In the genomic region with DNA sequence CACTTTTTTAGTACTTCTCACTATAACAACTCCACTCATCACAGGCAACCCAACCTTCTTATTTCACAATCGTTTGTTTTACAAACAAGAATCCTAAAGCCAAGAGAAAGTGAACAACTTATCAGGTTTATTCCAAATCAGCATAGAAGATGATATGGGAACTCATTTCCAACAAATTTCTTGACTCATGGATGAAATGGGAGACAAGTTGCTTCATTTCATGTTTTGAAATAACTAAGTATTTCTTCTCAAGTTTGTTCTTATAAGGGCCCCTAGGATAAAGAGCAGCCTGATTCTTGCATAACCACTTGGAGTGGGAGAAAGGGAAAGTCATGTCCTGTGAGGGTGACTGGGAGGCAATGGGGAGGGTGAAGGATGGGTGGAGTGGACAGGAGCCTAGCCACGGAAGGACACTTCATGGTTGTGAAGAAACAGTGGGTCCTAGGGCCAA, we compare ENCODE assay signal across 15 cellular contexts.
DNase-seq lines count a peak whose midpoint lies in the region; ATAC-seq and TF ChIP-seq lines count a peak whose summit lies in the region.
"Had no signal": no experiment of that assay in that cellular context is flagged by ENCODE, and none has a peak within 500 bp of the region (broad histone marks: within the 10 kb centered on the region; RNA-seq: fewer than 3 reads in every experiment).

No MANE protein-coding gene starts in this region.

- no peak overlapping the region for H3K4me2 ChIP-seq in hepatocyte

- TF ChIP-seq CTCF in brain microvascular endothelial cell (IDR thresholded peaks at IDR 0.05; ENCODE audit: low read depth, low read length, missing control alignments) (no peak), hepatocyte (IDR thresholded peaks at IDR 0.05; ENCODE audit: poor library complexity) (no peak), thyroid gland (IDR thresholded peaks at IDR 0.05) (no peak)

- no peak overlapping the region for H2AFZ ChIP-seq in hepatocyte

- H3K36me3 ChIP-seq in brain microvascular endothelial cell (replicated peaks) (no peaks in the 10 kb centered on the region), hepatocyte (replicated peaks; ENCODE audit: insufficient read depth, low read depth) (no peaks in the 10 kb centered on the region), thyroid gland (no peaks in the 10 kb centered on the region), H7 (replicated peaks; ENCODE audit: control insufficient read depth, insufficient read depth, low read length) (no peaks in the 10 kb centered on the region; the same call in 1 of the 2 replicates)
- H3K36me3 ChIP-seq: spleen had no signal

- no peaks in the 10 kb centered on the region for H4K20me1 ChIP-seq in hepatocyte (ENCODE audit: insufficient read depth, poor library complexity, severe bottlenecking)

- 62% methylated on average over 2 of the region's 2 CpGs for WGBS in hepatocyte (ENCODE audit: low lambda C conversion rate, missing lambda C conversion rate)
- 53 to 72% methylated on average over 2 of the region's 2 CpGs for WGBS in thyroid gland, 2 donors

- intact Hi-C loops in thyroid gland (cut with DNase I): no loop called here
- intact Hi-C loops in head of caudate nucleus (cut with DNase I): no loop called here

- H3K27ac ChIP-seq in brain microvascular endothelial cell (peak overlapping the region; percentile 27), hepatocyte (peak overlapping the region; percentile 4), thyroid gland (no peak overlapping the region)
- H3K27ac ChIP-seq: HL-60, spleen had no signal

- DNase-seq in GM04503 (ENCODE audit: low read depth): peak; percentile 52
- DNase-seq in brain microvascular endothelial cell: peak; percentile 35
- DNase-seq in hepatocyte (ENCODE audit: low spot score): peak; percentile 38
- peak; percentile 1 to 4 for DNase-seq in thyroid gland
- DNase-seq in H7: no peak
- no peak for DNase-seq in NCI-H510A treated with DMSO at 0.1 percent for 48 hours (lab: John Stamatoyannopoulos, UW)
- no peak for DNase-seq in head of caudate nucleus
- DNase-seq: activated B cell treated with CpG ODN at 0.5 μM for 24 hours, Calu3, naive B cell, NCI-H1417 treated with DMSO at 0.1 percent for 48 hours, SIG-M5, spleen had no signal

- H3K9me2 ChIP-seq in hepatocyte (replicated peaks; ENCODE audit: insufficient read depth): no peaks in the 10 kb centered on the region

- H3K4me3 ChIP-seq in brain microvascular endothelial cell (ENCODE audit: low read depth, low read length) (no peak overlapping the region), hepatocyte (no peak overlapping the region), thyroid gland (replicated peaks in 1 of 3) (no peak overlapping the region), H7 (ENCODE audit: insufficient read depth, low read depth, low read length) (no peak overlapping the region)
- H3K4me3 ChIP-seq: spleen had no signal

- in situ Hi-C loops in brain microvascular endothelial cell (cut with HindIII; ENCODE audit: low pct_ligation_motif_present, low sequenced_read_pairs): no loop called here

- H3K4me1 ChIP-seq in hepatocyte (ENCODE audit: insufficient read depth) (peaks cover 3% of the 10 kb centered on the region), thyroid gland (no peaks in the 10 kb centered on the region)

- no peaks in the 10 kb centered on the region for H3K27me3 ChIP-seq in brain microvascular endothelial cell (replicated peaks)
- no peaks in the 10 kb centered on the region for H3K27me3 ChIP-seq in hepatocyte
- no peaks in the 10 kb centered on the region for H3K27me3 ChIP-seq in thyroid gland
- no peaks in the 10 kb centered on the region for H3K27me3 ChIP-seq in H7 (ENCODE audit: control insufficient read depth, insufficient read depth, low read length)
- H3K27me3 ChIP-seq: spleen had no signal

- no peak for ATAC-seq in HG03457 (IDR thresholded peaks at IDR 0.05; ENCODE audit: unreplicated experiment)

- H3K9me3 ChIP-seq in hepatocyte (ENCODE audit: low read depth): peaks cover under 1% of the 10 kb centered on the region
- H3K9me3 ChIP-seq in thyroid gland: no peaks in the 10 kb centered on the region

- no peak for TF ChIP-seq POLR2A in thyroid gland (IDR thresholded peaks at IDR 0.05)

- no peaks in the 10 kb centered on the region for H3K79me2 ChIP-seq in hepatocyte

Comparison
In these comparisons a context has a peak if more than half of its experiments do, and no peak if none do; other contexts are left out.
1. DNase-seq: peak in GM04503 (single experiment), brain microvascular endothelial cell (single experiment), hepatocyte (single experiment) and thyroid gland (2 of 2); none in H7 (single experiment), NCI-H510A treated with DMSO at 0.1 percent for 48 hours (single experiment) and head of caudate nucleus (0 of 42).
2. H3K27ac ChIP-seq: peak in brain microvascular endothelial cell (single experiment) and hepatocyte (single experiment); none in thyroid gland (0 of 3).